In genomic region chr7:128660596-128660995, GRCh38 we compare ENCODE assay signal across 19 cellular contexts. TPM values are rescaled to one million over a fixed set of nuclear protein-coding genes. Genes with fewer than 3 reads are reported as not detected.
A peak's percentile ranks its signal among the peaks of the same experiment; 100 is the strongest.
DNase-seq lines count a peak whose midpoint lies in the region; FAIRE-seq and TF ChIP-seq lines count a peak whose summit lies in the region.
"Had no signal": no experiment of that assay in that cellular context is flagged by ENCODE, and none has a peak within 500 bp of the region (broad histone marks: within the 10 kb centered on the region; RNA-seq: fewer than 3 reads in every experiment).

No MANE protein-coding gene starts in this region.

- H3K27ac ChIP-seq in astrocyte (ENCODE audit: low read depth, low read length), result no peak overlapping the region
- H3K27ac ChIP-seq in colonic mucosa, result no peak overlapping the region
- no peak overlapping the region for H3K27ac ChIP-seq in mammary epithelial cell (ENCODE audit: insufficient read depth, low read depth, low read length)
- H3K27ac ChIP-seq: 22Rv1, BLaER1 had no signal

- CTCF ChIA-PET in activated CD4-positive, alpha-beta T cell treated with anti-CD3 and anti-CD28 coated beads, Interleukin-2, amount 10 ng/mL, durations not matched to agents 7 days and 5 days (lab: Charles Lee), result no interaction called here
- CTCF ChIA-PET in Calu3 (lab: Charles Lee), result no interaction called here
- CTCF ChIA-PET in mammary epithelial cell (lab: Charles Lee; ENCODE audit: low non-redundant PET), result no interaction called here

- H3K9me3 ChIP-seq in astrocyte (ENCODE audit: insufficient read depth, low read depth, low read length), result peaks cover 6% of the 10 kb centered on the region
- no peaks in the 10 kb centered on the region for H3K9me3 ChIP-seq in colonic mucosa
- peaks cover 4% of the 10 kb centered on the region for H3K9me3 ChIP-seq in mammary epithelial cell (replicated peaks; ENCODE audit: insufficient read depth, low read length)

- H3K36me3 ChIP-seq in astrocyte (ENCODE audit: insufficient read depth, low read length), result no peaks in the 10 kb centered on the region
- no peaks in the 10 kb centered on the region for H3K36me3 ChIP-seq in colonic mucosa
- no peaks in the 10 kb centered on the region for H3K36me3 ChIP-seq in mammary epithelial cell (ENCODE audit: insufficient read depth, low read length)
- H3K36me3 ChIP-seq: HAP-1 had no signal

- H4K20me1 ChIP-seq in astrocyte (ENCODE audit: insufficient read depth, low read length) (no peaks in the 10 kb centered on the region), mammary epithelial cell (ENCODE audit: insufficient read depth, low read length) (no peaks in the 10 kb centered on the region)
- H4K20me1 ChIP-seq: BLaER1 had no signal

- no peaks in the 10 kb centered on the region for H3K27me3 Mint-ChIP-seq in activated CD4-positive, alpha-beta T cell treated with anti-CD3 and anti-CD28 coated beads, Interleukin-2, amount 10 ng/mL, durations not matched to agents 7 days and 5 days
- H3K27me3 Mint-ChIP-seq in Calu3 (ENCODE audit: unreplicated experiment) (no peaks in the 10 kb centered on the region), astrocyte (ENCODE audit: low read depth, unreplicated experiment) (no peaks in the 10 kb centered on the region)
- H3K27me3 Mint-ChIP-seq: CD4-positive, alpha-beta memory T cell had no signal

- peak overlapping the region; percentile 60 for H3K27ac Mint-ChIP-seq in activated CD4-positive, alpha-beta T cell treated with anti-CD3 and anti-CD28 coated beads, Interleukin-2, amount 10 ng/mL, durations not matched to agents 7 days and 5 days
- H3K27ac Mint-ChIP-seq in Calu3 (ENCODE audit: unreplicated experiment) (no peak overlapping the region), astrocyte (ENCODE audit: unreplicated experiment) (peak overlapping the region; percentile 53)
- H3K27ac Mint-ChIP-seq: CD14-positive monocyte; CD4-positive, alpha-beta memory T cell had no signal

- no peaks in the 10 kb centered on the region for H3K27me3 ChIP-seq in astrocyte (ENCODE audit: insufficient read depth, low read length)
- H3K27me3 ChIP-seq in colonic mucosa, result no peaks in the 10 kb centered on the region
- no peaks in the 10 kb centered on the region for H3K27me3 ChIP-seq in mammary epithelial cell (ENCODE audit: insufficient read depth, low read length)
- H3K27me3 ChIP-seq: BLaER1 had no signal

- WGBS in mammary epithelial cell (ENCODE audit: low coverage, missing lambda C conversion rate), result 96% methylated on average over 3 of the region's 3 CpGs

- H3K36me3 Mint-ChIP-seq in activated CD4-positive, alpha-beta T cell treated with anti-CD3 and anti-CD28 coated beads, Interleukin-2, amount 10 ng/mL, durations not matched to agents 7 days and 5 days (ENCODE audit: low read depth), result peaks cover 18% of the 10 kb centered on the region
- H3K36me3 Mint-ChIP-seq in Calu3 (ENCODE audit: insufficient read depth, unreplicated experiment), result peaks cover 16% of the 10 kb centered on the region
- peaks cover 25% of the 10 kb centered on the region for H3K36me3 Mint-ChIP-seq in astrocyte (ENCODE audit: low read depth, unreplicated experiment)

- POLR2A ChIA-PET in activated CD4-positive, alpha-beta T cell treated with anti-CD3 and anti-CD28 coated beads, Interleukin-2, amount 10 ng/mL, durations not matched to agents 7 days and 5 days (lab: Charles Lee), result no interaction called here

- no peak overlapping the region for H3K4me3 Mint-ChIP-seq in activated CD4-positive, alpha-beta T cell treated with anti-CD3 and anti-CD28 coated beads, Interleukin-2, amount 10 ng/mL, durations not matched to agents 7 days and 5 days
- H3K4me3 Mint-ChIP-seq in Calu3 (ENCODE audit: low read depth, unreplicated experiment) (no peak overlapping the region), astrocyte (ENCODE audit: unreplicated experiment) (no peak overlapping the region)
- H3K4me3 Mint-ChIP-seq: CD14-positive monocyte; CD4-positive, alpha-beta memory T cell had no signal

- BruUV-seq in Calu3 (replicated peaks; lab: Mats Ljungman, UMichigan) (TSS peak; percentile 5), mammary epithelial cell (replicated peaks; lab: Mats Ljungman, UMichigan) (no TSS peak)

- H3K9ac ChIP-seq in astrocyte (ENCODE audit: low read length) (no peak overlapping the region), colonic mucosa (ENCODE audit: low read depth in 2 of 2, low read length in 2 of 2) (no peak overlapping the region), mammary epithelial cell (ENCODE audit: insufficient read depth, low read length) (no peak overlapping the region)
- H3K9ac ChIP-seq: BLaER1 had no signal

- H2AFZ ChIP-seq in astrocyte (ENCODE audit: low read depth, low read length) (no peak overlapping the region), mammary epithelial cell (ENCODE audit: low read depth, low read length) (no peak overlapping the region)

- dilution Hi-C loops in mammary epithelial cell (cut with HindIII; ENCODE audit: low sequenced_read_pairs), result loop anchor here (5.0 kb wide), 1 partner anchor 57 kb away; a partner anchor contains a TSS

- in situ Hi-C loops in GM13976 (cut with MboI; ENCODE audit: low sequenced_read_pairs, unreplicated experiment), result no loop called here
- in situ Hi-C loops in mammary epithelial cell (cut with MboI; ENCODE audit: low sequenced_read_pairs in 2 of 2), result no loop called here

- no peak for DNase-seq in activated CD4-positive, alpha-beta T cell treated with anti-CD3 and anti-CD28 coated beads, Interleukin-2, amount 10 ng/mL, durations not matched to agents 7 days and 5 days
- no peak for DNase-seq in activated CD4-positive, alpha-beta T cell treated with anti-CD3 and anti-CD28 coated beads for 1 hour
- no peak for DNase-seq in Calu3
- no peak for DNase-seq in astrocyte (ENCODE audit: low read depth)
- no peak for DNase-seq in GM13976 (ENCODE audit: low spot score)
- DNase-seq in colonic mucosa, result no peak
- no peak for DNase-seq in mammary epithelial cell
- DNase-seq: CD4-positive, alpha-beta memory T cell; DMS 273 treated with DMSO at 0.1 percent for 48 hours; DMS53; DND-41; EL; KBM-7 had no signal

- H3K79me2 ChIP-seq in astrocyte (ENCODE audit: insufficient read depth, low read length), result no peaks in the 10 kb centered on the region
- H3K79me2 ChIP-seq in mammary epithelial cell (ENCODE audit: insufficient read depth, low read length), result no peaks in the 10 kb centered on the region

- TF ChIP-seq CTCF in Calu3 (IDR thresholded peaks at IDR 0.05; ENCODE audit: unreplicated experiment) (no peak), astrocyte (IDR thresholded peaks at IDR 0.05; ENCODE audit: insufficient read depth, low read depth, low read length) (no peak), GM13976 (IDR thresholded peaks at IDR 0.05; ENCODE audit: borderline replicate concordance, control extremely low read depth, extremely low read depth, insufficient read depth, missing control alignments) (no peak), colonic mucosa (IDR thresholded peaks at IDR 0.05) (no peak), mammary epithelial cell (conservative IDR thresholded peaks at IDR 0.05 in 1 of 2, IDR thresholded peaks at IDR 0.05 in 1 of 2; ENCODE audit: extremely low read depth in 1 of 2, insufficient read depth in 1 of 2, low read depth in 1 of 2, low read length in 2 of 2) (no peak)

- no peaks in the 10 kb centered on the region for H3K4me1 ChIP-seq in astrocyte (ENCODE audit: insufficient read depth, low read length)
- H3K4me1 ChIP-seq in colonic mucosa, result no peaks in the 10 kb centered on the region
- H3K4me1 ChIP-seq in mammary epithelial cell (ENCODE audit: insufficient read depth, low read length), result no peaks in the 10 kb centered on the region
- H3K4me1 ChIP-seq: BLaER1, HAP-1 had no signal

- H3K4me2 ChIP-seq in astrocyte (ENCODE audit: low read length) (no peak overlapping the region), mammary epithelial cell (ENCODE audit: insufficient read depth, low read depth, low read length) (no peak overlapping the region)
- H3K4me2 ChIP-seq: BLaER1 had no signal

- H3K4me1 Mint-ChIP-seq in activated CD4-positive, alpha-beta T cell treated with anti-CD3 and anti-CD28 coated beads, Interleukin-2, amount 10 ng/mL, durations not matched to agents 7 days and 5 days, result no peaks in the 10 kb centered on the region
- H3K4me1 Mint-ChIP-seq in Calu3 (ENCODE audit: low read depth, unreplicated experiment), result no peaks in the 10 kb centered on the region
- H3K4me1 Mint-ChIP-seq in astrocyte (ENCODE audit: low read depth, unreplicated experiment), result no peaks in the 10 kb centered on the region
- H3K4me1 Mint-ChIP-seq: CD14-positive monocyte; CD4-positive, alpha-beta memory T cell had no signal

- H3K4me3 ChIP-seq in astrocyte (ENCODE audit: insufficient read depth, low read depth, low read length), result no peak overlapping the region
- H3K4me3 ChIP-seq in colonic mucosa, result no peak overlapping the region
- no peak overlapping the region for H3K4me3 ChIP-seq in mammary epithelial cell (replicated peaks in 1 of 3; ENCODE audit: insufficient read depth in 1 of 3, low read depth in 2 of 3, low read length in 3 of 3)
- H3K4me3 ChIP-seq: BLaER1, GM12878, HAP-1 had no signal

- intact Hi-C loops in Calu3 (cut with micrococcal nuclease; ENCODE audit: unreplicated experiment) (no loop called here), colonic mucosa (cut with DNase I) (no loop called here), mammary epithelial cell (cut with micrococcal nuclease) (no loop called here)

- H3K9me3 Mint-ChIP-seq in activated CD4-positive, alpha-beta T cell treated with anti-CD3 and anti-CD28 coated beads, Interleukin-2, amount 10 ng/mL, durations not matched to agents 7 days and 5 days, result peaks cover 10% of the 10 kb centered on the region
- H3K9me3 Mint-ChIP-seq in Calu3 (ENCODE audit: low read depth, unreplicated experiment), result peaks cover 5% of the 10 kb centered on the region
- H3K9me3 Mint-ChIP-seq in astrocyte (ENCODE audit: unreplicated experiment), result peaks cover 15% of the 10 kb centered on the region

- no peak for FAIRE-seq in astrocyte (lab: Jason Lieb, UNC)
- FAIRE-seq: GM12878, GM19239 had no signal

RNA-seq across cellular contexts. Expression of gene GARIN1A, which starts 11.5 kb away (rescaled TPM):
- under 1 TPM; 0.48 to 0.92 TPM for total RNA-seq in activated CD4-positive, alpha-beta T cell treated with anti-CD3 and anti-CD28 coated beads, Interleukin-2, amount 10 ng/mL, durations not matched to agents 7 days and 5 days
- 7.3 and 8.5 TPM in 2 replicates for total RNA-seq in Calu3 (2022)
- 2.7 and 5.9 TPM in 2 replicates for total RNA-seq in astrocyte
- total RNA-seq in colonic mucosa, result under 1 TPM; 0.85 to 0.89 TPM
- 1 to 10 TPM; 1.2 to 2.9 TPM for total RNA-seq in mammary epithelial cell
- polyA plus RNA-seq in mammary epithelial cell, result 0.18 TPM
- polyA minus RNA-seq in mammary epithelial cell, result not detected
